In genomic region chr13:44331912-44332840, GRCh38 we compare ENCODE assay signal across 8 cellular contexts.
DNase-seq lines count a peak whose midpoint lies in the region; ATAC-seq and TF ChIP-seq lines count a peak whose summit lies in the region.

No MANE protein-coding gene starts in this region.

- H3K4me3 ChIP-seq in AG10803 (ENCODE audit: low read length): no peak overlapping the region
- no peak overlapping the region for H3K4me3 ChIP-seq in cardiac fibroblast (replicated peaks in 1 of 2; ENCODE audit: low read depth in 2 of 2, low read length in 2 of 2)
- H3K4me3 ChIP-seq in muscle layer of colon (ENCODE audit: low read depth in 1 of 2, low read length in 2 of 2): no peak overlapping the region

- TF ChIP-seq CTCF in AG10803 (conservative IDR thresholded peaks at IDR 0.05; ENCODE audit: low read length) (no peak), cardiac fibroblast (IDR thresholded peaks at IDR 0.05; ENCODE audit: low read depth, low read length) (no peak)

- peaks cover 26% of the 10 kb centered on the region for H3K4me1 ChIP-seq in muscle layer of colon (ENCODE audit: insufficient read depth, low read length)

- ATAC-seq in GM18907 (IDR thresholded peaks at IDR 0.05; ENCODE audit: unreplicated experiment) (no peak), GM19023 (IDR thresholded peaks at IDR 0.05; ENCODE audit: unreplicated experiment) (no peak), GM21526 (IDR thresholded peaks at IDR 0.05; ENCODE audit: low FRiP score, unreplicated experiment) (no peak)

- H3K36me3 ChIP-seq in muscle layer of colon (ENCODE audit: insufficient read depth, low read length): no peaks in the 10 kb centered on the region

- no peaks in the 10 kb centered on the region for H3K27me3 ChIP-seq in muscle layer of colon (ENCODE audit: control insufficient read depth in 1 of 2, insufficient read depth in 2 of 2, low read length in 2 of 2)

- H3K9ac ChIP-seq in muscle layer of colon (ENCODE audit: low read length): no peak overlapping the region

- DNase-seq in AG10803 (ENCODE audit: low read depth) (peak; percentile 77), NCI-H1694 treated with DMSO at 0.1 percent for 48 hours (lab: John Stamatoyannopoulos, UW) (peak; percentile 94), cardiac fibroblast (ENCODE audit: low read depth in 2 of 2) (peak; percentile 72 to 95), SW480 (ENCODE audit: low spot score) (no peak)

- no peaks in the 10 kb centered on the region for H3K9me3 ChIP-seq in muscle layer of colon (ENCODE audit: low read length)

- H3K27ac ChIP-seq in muscle layer of colon (ENCODE audit: low read depth, low read length): peak overlapping the region; percentile 81
